27 cellular contexts compared by ENCODE assay signal in genomic region chr5:151786468-151786867, GRCh38. TPM values are rescaled to one million over a fixed set of nuclear protein-coding genes. Genes with fewer than 3 reads are reported as not detected.
DNase-seq lines count a peak whose midpoint lies in the region; ATAC-seq and TF ChIP-seq lines count a peak whose summit lies in the region.
"Had no signal": no experiment of that assay in that cellular context is flagged by ENCODE, and none has a peak within 500 bp of the region (broad histone marks: within the 10 kb centered on the region; RNA-seq: fewer than 3 reads in every experiment).

No MANE protein-coding gene starts in this region.

- H3K36me3 ChIP-seq in CD4-positive, alpha-beta memory T cell (ENCODE audit: insufficient read depth, low read length) = peaks cover 24% of the 10 kb centered on the region
- H3K36me3 ChIP-seq in colonic mucosa = no peaks in the 10 kb centered on the region

- CTCF ChIA-PET in CD4-positive, alpha-beta memory T cell (lab: Charles Lee; ENCODE audit: partially characterized antibody) = no interaction called here

- TF ChIP-seq CTCF in colonic mucosa (IDR thresholded peaks at IDR 0.05) = no peak

- H3K9me3 Mint-ChIP-seq in activated T-cell treated with anti-CD3 and anti-CD28 coated beads, Interleukin-2, amount 50 U/mL, for 24 hours = no peaks in the 10 kb centered on the region
- H3K9me3 Mint-ChIP-seq in CD4-positive, alpha-beta memory T cell = no peaks in the 10 kb centered on the region
- no peaks in the 10 kb centered on the region for H3K9me3 Mint-ChIP-seq in activated T-helper 17 cell treated with anti-CD3 and anti-CD28 coated beads, Interleukin-2, amount 50 U/mL, for 72 hours
- no peaks in the 10 kb centered on the region for H3K9me3 Mint-ChIP-seq in naive thymus-derived CD8-positive, alpha-beta T cell
- H3K9me3 Mint-ChIP-seq: activated CD4-positive, alpha-beta T cell treated with anti-CD3 and anti-CD28 coated beads, Interleukin-2, amount 10 ng/mL, durations not matched to agents 7 days and 5 days had no signal

- no peaks in the 10 kb centered on the region for H3K9me3 ChIP-seq in CD4-positive, alpha-beta memory T cell (ENCODE audit: control insufficient read depth in 1 of 2, low read length in 2 of 2)
- H3K9me3 ChIP-seq in colonic mucosa = no peaks in the 10 kb centered on the region
- H3K9me3 ChIP-seq: ascending aorta, BLaER1, vagina had no signal

- peaks cover 78% of the 10 kb centered on the region for H3K36me3 Mint-ChIP-seq in activated T-cell treated with anti-CD3 and anti-CD28 coated beads, Interleukin-2, amount 50 U/mL, for 24 hours (ENCODE audit: low read depth)
- H3K36me3 Mint-ChIP-seq in CD4-positive, alpha-beta memory T cell = peaks cover 23 to 42% of the 10 kb centered on the region in 2 donors
- H3K36me3 Mint-ChIP-seq in activated T-helper 17 cell treated with anti-CD3 and anti-CD28 coated beads, Interleukin-2, amount 50 U/mL, for 72 hours (ENCODE audit: low read depth) = peaks cover 77% of the 10 kb centered on the region
- peaks cover 0 to 53% (median 18%) of the 10 kb centered on the region in 3 donors for H3K36me3 Mint-ChIP-seq in naive thymus-derived CD8-positive, alpha-beta T cell

- H3K4me1 Mint-ChIP-seq in activated T-cell treated with anti-CD3 and anti-CD28 coated beads, Interleukin-2, amount 50 U/mL, for 24 hours (ENCODE audit: low read depth) = peaks cover 53% of the 10 kb centered on the region
- peaks cover 27 to 58% (median 42%) of the 10 kb centered on the region in 4 donors for H3K4me1 Mint-ChIP-seq in CD4-positive, alpha-beta memory T cell
- peaks cover 14% of the 10 kb centered on the region for H3K4me1 Mint-ChIP-seq in activated T-helper 17 cell treated with anti-CD3 and anti-CD28 coated beads, Interleukin-2, amount 50 U/mL, for 72 hours
- H3K4me1 Mint-ChIP-seq in naive thymus-derived CD8-positive, alpha-beta T cell = peaks cover 11 to 50% (median 44%) of the 10 kb centered on the region in 4 donors

- no peak overlapping the region for H3K27ac ChIP-seq in CD4-positive, alpha-beta memory T cell (ENCODE audit: low read depth, low read length)
- H3K27ac ChIP-seq in colonic mucosa = no peak overlapping the region
- H3K27ac ChIP-seq: ascending aorta, BLaER1, HL-60, RWPE1, SK-N-MC, skin epidermis, vagina had no signal

- no peak overlapping the region for H3K4me3 Mint-ChIP-seq in activated T-cell treated with anti-CD3 and anti-CD28 coated beads, Interleukin-2, amount 50 U/mL, for 24 hours
- H3K4me3 Mint-ChIP-seq in CD4-positive, alpha-beta memory T cell = peak overlapping the region in 3 of 8 donors; percentile 23 to 69 (median 55)
- no peak overlapping the region for H3K4me3 Mint-ChIP-seq in activated T-helper 17 cell treated with anti-CD3 and anti-CD28 coated beads, Interleukin-2, amount 50 U/mL, for 72 hours
- peak overlapping the region in 3 of 10 donors; percentile 30 to 46 (median 45) for H3K4me3 Mint-ChIP-seq in naive thymus-derived CD8-positive, alpha-beta T cell
- H3K4me3 Mint-ChIP-seq: activated CD4-positive, alpha-beta T cell treated with anti-CD3 and anti-CD28 coated beads, Interleukin-2, amount 10 ng/mL, durations not matched to agents 7 days and 5 days had no signal

- no peak overlapping the region for H3K4me3 ChIP-seq in CD4-positive, alpha-beta memory T cell (ENCODE audit: low read length in 2 of 2)
- H3K4me3 ChIP-seq in colonic mucosa = no peak overlapping the region
- H3K4me3 ChIP-seq: ascending aorta, BLaER1, SK-N-MC, skin epidermis, vagina had no signal

- no peak for ATAC-seq in activated T-helper 17 cell treated with anti-CD3 and anti-CD28 coated beads, Interleukin-2, amount 50 U/mL, for 72 hours (replicated peaks)
- no peak for ATAC-seq in naive thymus-derived CD8-positive, alpha-beta T cell

- no peak overlapping the region for H3K9ac ChIP-seq in colonic mucosa (ENCODE audit: low read depth in 2 of 2, low read length in 2 of 2)
- H3K9ac ChIP-seq: BLaER1 had no signal

- no peaks in the 10 kb centered on the region for H3K27me3 ChIP-seq in CD4-positive, alpha-beta memory T cell (ENCODE audit: insufficient read depth, low read length)
- H3K27me3 ChIP-seq in colonic mucosa = no peaks in the 10 kb centered on the region
- H3K27me3 ChIP-seq: ascending aorta, BLaER1, vagina had no signal

- H3K4me1 ChIP-seq in CD4-positive, alpha-beta memory T cell (ENCODE audit: insufficient read depth, low read length) = peaks cover 40% of the 10 kb centered on the region
- peaks cover 4% of the 10 kb centered on the region for H3K4me1 ChIP-seq in colonic mucosa

- H3K27me3 Mint-ChIP-seq in activated T-cell treated with anti-CD3 and anti-CD28 coated beads, Interleukin-2, amount 50 U/mL, for 24 hours = no peaks in the 10 kb centered on the region
- no peaks in the 10 kb centered on the region for H3K27me3 Mint-ChIP-seq in CD4-positive, alpha-beta memory T cell
- H3K27me3 Mint-ChIP-seq in activated T-helper 17 cell treated with anti-CD3 and anti-CD28 coated beads, Interleukin-2, amount 50 U/mL, for 72 hours = no peaks in the 10 kb centered on the region
- H3K27me3 Mint-ChIP-seq in naive thymus-derived CD8-positive, alpha-beta T cell = no peaks in the 10 kb centered on the region
- H3K27me3 Mint-ChIP-seq: activated CD4-positive, alpha-beta T cell treated with anti-CD3 and anti-CD28 coated beads, Interleukin-2, amount 10 ng/mL, durations not matched to agents 7 days and 5 days had no signal

- no peak for DNase-seq in activated T-cell treated with anti-CD3 and anti-CD28 coated beads, Interleukin-2, amount 50 U/mL, for 24 hours
- no peak for DNase-seq in activated T-cell treated with anti-CD3 and anti-CD28 coated beads, Interleukin-2, amount 50 U/mL, for 1 hour
- no peak for DNase-seq in CD4-positive, alpha-beta memory T cell
- no peak for DNase-seq in naive thymus-derived CD8-positive, alpha-beta T cell
- DNase-seq in colonic mucosa (no peak), NCI-H2029 treated with DMSO at 0.1 percent for 48 hours (lab: John Stamatoyannopoulos, UW) (no peak), medulla oblongata (ENCODE audit: extremely low spot score) (no peak)
- DNase-seq: activated CD4-positive, alpha-beta T cell treated with anti-CD3 and anti-CD28 coated beads, Interleukin-2, amount 10 ng/mL, durations not matched to agents 7 days and 5 days; activated naive CD4-positive, alpha-beta T cell treated with Interleukin-2 at 50 U/mL for 16 hours; caudate nucleus; HCEC 1CT; head of caudate nucleus; NCI-H1092; NCI-H1930; NCI-H226; NCI-H748 treated with DMSO at 0.1 percent for 48 hours; occipital lobe; stimulated activated CD4-positive, alpha-beta T cell treated with anti-CD3 and anti-CD28 coated beads, Interleukin-1b, Interleukin-23, amount 100 ng/mL, for 48 hours; T-helper 2 cell had no signal

- intact Hi-C loops in CD4-positive, alpha-beta memory T cell (cut with micrococcal nuclease) = no loop called here
- intact Hi-C loops in colonic mucosa (cut with DNase I) = no loop called here

- H3K27ac Mint-ChIP-seq in activated T-cell treated with anti-CD3 and anti-CD28 coated beads, Interleukin-2, amount 50 U/mL, for 24 hours = peak overlapping the region; percentile 20
- H3K27ac Mint-ChIP-seq in CD4-positive, alpha-beta memory T cell = peak overlapping the region in 5 of 7 donors; percentile 3 to 73 (median 57)
- H3K27ac Mint-ChIP-seq in activated T-helper 17 cell treated with anti-CD3 and anti-CD28 coated beads, Interleukin-2, amount 50 U/mL, for 72 hours = peak overlapping the region; percentile 39
- H3K27ac Mint-ChIP-seq in naive thymus-derived CD8-positive, alpha-beta T cell = peak overlapping the region in 9 of 10 donors; percentile 8 to 86 (median 40)
- H3K27ac Mint-ChIP-seq: activated CD4-positive, alpha-beta T cell treated with anti-CD3 and anti-CD28 coated beads, Interleukin-2, amount 10 ng/mL, durations not matched to agents 7 days and 5 days had no signal

- POLR2A ChIA-PET in CD4-positive, alpha-beta memory T cell (lab: Charles Lee; ENCODE audit: partially characterized antibody) = interaction anchor here (2.6 kb wide), 1 partner anchor 14 kb away, joined by 14 read pairs; the partner anchor contains the start of gene G3BP1
- POLR2A ChIA-PET in naive thymus-derived CD8-positive, alpha-beta T cell (lab: Charles Lee) = no interaction called here

RNA-seq across cellular contexts. Expression of gene G3BP1, which starts 14.7 kb away (rescaled TPM):
- 100 to 1,000 TPM; 189 to 193 TPM for total RNA-seq in CD4-positive, alpha-beta memory T cell
- 100 to 1,000 TPM; 178 to 188 TPM for polyA plus RNA-seq in CD4-positive, alpha-beta memory T cell
- total RNA-seq in activated T-helper 17 cell treated with anti-CD3 and anti-CD28 coated beads, Interleukin-2, amount 50 U/mL, for 72 hours = 100 to 1,000 TPM; 149 to 251 TPM
- total RNA-seq in naive thymus-derived CD8-positive, alpha-beta T cell = 100 to 1,000 TPM; 179 to 188 TPM
- polyA plus RNA-seq in naive thymus-derived CD8-positive, alpha-beta T cell = 100 to 1,000 TPM; 128 to 145 (median 145) TPM
- 100 to 1,000 TPM; 136 to 203 TPM for total RNA-seq in colonic mucosa

RNA-seq across cellular contexts. Expression of gene ATOX1, which starts 28.0 kb away (rescaled TPM):
- 10 to 100 TPM; 28.2 to 31.0 TPM for total RNA-seq in CD4-positive, alpha-beta memory T cell
- polyA plus RNA-seq in CD4-positive, alpha-beta memory T cell = 10 to 100 TPM; 42.8 to 64.5 TPM
- 10 to 100 TPM; 41.8 to 87.8 TPM for total RNA-seq in activated T-helper 17 cell treated with anti-CD3 and anti-CD28 coated beads, Interleukin-2, amount 50 U/mL, for 72 hours
- total RNA-seq in naive thymus-derived CD8-positive, alpha-beta T cell = 10 to 100 TPM; 26.8 to 32.7 TPM
- polyA plus RNA-seq in naive thymus-derived CD8-positive, alpha-beta T cell = 10 to 100 TPM; 50.9 to 58.7 (median 58.0) TPM
- 10 to 100 TPM; 54.6 to 62.4 TPM for total RNA-seq in colonic mucosa
